In the genomic region with DNA sequence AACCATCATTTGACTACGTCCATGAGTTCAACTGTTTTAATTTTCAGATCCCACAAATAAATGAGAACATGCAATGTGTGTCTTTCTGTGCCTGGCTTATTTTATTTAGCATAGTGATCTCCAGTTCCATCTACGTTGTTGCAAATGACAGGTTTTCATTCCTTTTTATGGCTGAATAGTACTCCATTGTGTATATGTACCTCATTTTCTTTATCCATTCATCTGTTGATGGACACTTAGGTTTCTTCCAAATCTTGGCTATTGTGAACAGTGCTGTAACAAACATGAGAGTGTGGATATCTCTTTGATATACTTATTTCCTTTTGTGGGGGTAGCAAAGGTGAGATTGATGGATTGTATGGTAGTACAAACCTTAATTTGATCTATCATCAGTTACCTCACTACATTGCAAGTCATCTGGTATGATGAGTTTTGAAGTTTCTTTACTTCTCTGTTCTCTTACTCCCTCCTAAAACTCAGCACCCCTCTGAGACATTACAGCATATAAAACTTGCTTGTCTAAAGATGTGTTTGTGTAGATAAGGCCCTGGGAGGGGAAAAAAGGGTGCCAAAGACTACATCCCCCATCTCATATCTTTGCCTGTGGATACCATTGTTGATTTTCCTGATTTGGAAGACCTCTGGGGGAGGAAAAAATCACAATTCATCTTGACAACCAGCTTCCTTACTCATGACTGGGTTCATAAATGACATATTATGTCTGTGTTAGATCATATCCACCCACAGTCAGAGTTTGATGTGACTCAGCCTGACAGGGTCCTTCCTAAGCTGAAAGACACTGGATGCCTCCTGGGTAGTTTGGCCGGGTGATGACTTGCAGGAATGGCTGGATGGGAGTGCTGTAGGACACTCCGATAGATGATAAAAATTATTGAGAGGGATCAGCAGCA, we compare ENCODE assay signal across 1 cellular context.
TF ChIP-seq lines count a peak whose summit lies in the region.

No MANE protein-coding gene starts in this region.

TF ChIP-seq in K562, 482 proteins besides CTCF, POLR2A, EP300 and RAD21 (continued from another document and continues in another):
- TF ChIP-seq, protein P1, sequence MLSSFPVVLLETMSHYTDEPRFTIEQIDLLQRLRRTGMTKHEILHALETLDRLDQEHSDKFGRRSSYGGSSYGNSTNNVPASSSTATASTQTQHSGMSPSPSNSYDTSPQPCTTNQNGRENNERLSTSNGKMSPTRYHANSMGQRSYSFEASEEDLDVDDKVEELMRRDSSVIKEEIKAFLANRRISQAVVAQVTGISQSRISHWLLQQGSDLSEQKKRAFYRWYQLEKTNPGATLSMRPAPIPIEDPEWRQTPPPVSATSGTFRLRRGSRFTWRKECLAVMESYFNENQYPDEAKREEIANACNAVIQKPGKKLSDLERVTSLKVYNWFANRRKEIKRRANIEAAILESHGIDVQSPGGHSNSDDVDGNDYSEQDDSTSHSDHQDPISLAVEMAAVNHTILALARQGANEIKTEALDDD (IDR thresholded peaks at IDR 0.05) = peak; percentile 59; the same call in 1 of the 2 replicates
- TF ChIP-seq NCOA2 (IDR thresholded peaks at IDR 0.05; ENCODE audit: partially characterized antibody in 2 of 2) (peak in 1 of 2 experiments; percentile 83), JUND (IDR thresholded peaks at IDR 0.05; ENCODE audit: borderline replicate concordance, low read depth, low read length) (peak; percentile 79), JUND (tag; IDR thresholded peaks at IDR 0.05; ENCODE audit: borderline replicate concordance, low read depth, low read length) (peak; percentile 76; the same call in 2 of the 3 replicates), NEUROD1 (IDR thresholded peaks at IDR 0.05; ENCODE audit: borderline replicate concordance, low read depth, low read length, partially characterized antibody) (peak; percentile 27), MEIS2 (IDR thresholded peaks at IDR 0.05; ENCODE audit: partially characterized antibody) (peak; percentile 98), SOX6 (IDR thresholded peaks at IDR 0.05) (peak; percentile 97), RCOR1 (IDR thresholded peaks at IDR 0.05; ENCODE audit: borderline replicate concordance in 1 of 2, low read depth in 2 of 2, low read length in 2 of 2) (peak in 1 of 2 experiments; percentile 78; a peak in 2 of 4 replicates), FOXA3 (CRISPR knock-in tag; conservative IDR thresholded peaks at IDR 0.05 in 1 of 2, IDR thresholded peaks at IDR 0.05 in 1 of 2) (peak in 1 of 2 experiments; percentile 61; a peak in 1 of 4 replicates), ZNF436 (CRISPR knock-in tag; IDR thresholded peaks at IDR 0.05) (no peak), NCOR1 (IDR thresholded peaks at IDR 0.05) (peak; percentile 76), ZNF444 (CRISPR knock-in tag; IDR thresholded peaks at IDR 0.05) (0 out of 2 replicates have a peak, but pooled peaks have one; percentile 15), SMAD3 (CRISPR knock-in tag; conservative IDR thresholded peaks at IDR 0.05) (0 out of 2 replicates have a peak, but pooled peaks have one; percentile 32), CTBP1 (IDR thresholded peaks at IDR 0.05; ENCODE audit: borderline replicate concordance) (peak; percentile 79), MAFG (tag; conservative IDR thresholded peaks at IDR 0.05) (peak; percentile 93), NFIC (IDR thresholded peaks at IDR 0.05) (peak; percentile 30; the same call in 1 of the 2 replicates), HNRNPUL1 (IDR thresholded peaks at IDR 0.05; ENCODE audit: low read length) (no peak), ZNF551 (CRISPR knock-in tag; IDR thresholded peaks at IDR 0.05) (no peak), ATF7 (IDR thresholded peaks at IDR 0.05) (peak; percentile 70), C11orf30 (IDR thresholded peaks at IDR 0.05; ENCODE audit: low read depth) (peak; percentile 89), NR2C1 (IDR thresholded peaks at IDR 0.05) (no peak), NR2C1 (tag; IDR thresholded peaks at IDR 0.05) (0 out of 2 replicates have a peak, but pooled peaks have one; percentile 9), HDAC1 (IDR thresholded peaks at IDR 0.05) (peak in 1 of 2 experiments; percentile 71; a peak in 2 of 4 replicates), ADNP (tag; IDR thresholded peaks at IDR 0.05) (peak; percentile 78), TAL1 (IDR thresholded peaks at IDR 0.05) (peak; percentile 51), MEF2D (tag; conservative IDR thresholded peaks at IDR 0.05; ENCODE audit: low read depth) (peak; percentile 81), RNF2 (IDR thresholded peaks at IDR 0.05) (peak; percentile 16; the same call in 1 of the 2 replicates), MAFF (IDR thresholded peaks at IDR 0.05; ENCODE audit: low read length) (peak; percentile 67; the same call in 1 of the 2 replicates), CBFA2T2 (conservative IDR thresholded peaks at IDR 0.05) (peak; percentile 75)
- TF ChIP-seq, protein P2, sequence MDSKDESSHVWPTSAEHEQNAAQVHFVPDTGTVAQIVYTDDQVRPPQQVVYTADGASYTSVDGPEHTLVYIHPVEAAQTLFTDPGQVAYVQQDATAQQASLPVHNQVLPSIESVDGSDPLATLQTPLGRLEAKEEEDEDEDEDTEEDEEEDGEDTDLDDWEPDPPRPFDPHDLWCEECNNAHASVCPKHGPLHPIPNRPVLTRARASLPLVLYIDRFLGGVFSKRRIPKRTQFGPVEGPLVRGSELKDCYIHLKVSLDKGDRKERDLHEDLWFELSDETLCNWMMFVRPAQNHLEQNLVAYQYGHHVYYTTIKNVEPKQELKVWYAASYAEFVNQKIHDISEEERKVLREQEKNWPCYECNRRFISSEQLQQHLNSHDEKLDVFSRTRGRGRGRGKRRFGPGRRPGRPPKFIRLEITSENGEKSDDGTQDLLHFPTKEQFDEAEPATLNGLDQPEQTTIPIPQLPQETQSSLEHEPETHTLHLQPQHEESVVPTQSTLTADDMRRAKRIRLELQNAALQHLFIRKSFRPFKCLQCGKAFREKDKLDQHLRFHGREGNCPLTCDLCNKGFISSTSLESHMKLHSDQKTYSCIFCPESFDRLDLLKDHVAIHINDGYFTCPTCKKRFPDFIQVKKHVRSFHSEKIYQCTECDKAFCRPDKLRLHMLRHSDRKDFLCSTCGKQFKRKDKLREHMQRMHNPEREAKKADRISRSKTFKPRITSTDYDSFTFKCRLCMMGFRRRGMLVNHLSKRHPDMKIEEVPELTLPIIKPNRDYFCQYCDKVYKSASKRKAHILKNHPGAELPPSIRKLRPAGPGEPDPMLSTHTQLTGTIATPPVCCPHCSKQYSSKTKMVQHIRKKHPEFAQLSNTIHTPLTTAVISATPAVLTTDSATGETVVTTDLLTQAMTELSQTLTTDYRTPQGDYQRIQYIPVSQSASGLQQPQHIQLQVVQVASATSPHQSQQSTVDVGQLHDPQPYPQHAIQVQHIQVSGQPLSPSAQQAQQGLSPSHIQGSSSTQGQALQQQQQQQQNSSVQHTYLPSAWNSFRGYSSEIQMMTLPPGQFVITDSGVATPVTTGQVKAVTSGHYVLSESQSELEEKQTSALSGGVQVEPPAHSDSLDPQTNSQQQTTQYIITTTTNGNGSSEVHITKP (IDR thresholded peaks at IDR 0.05; ENCODE audit: partially characterized antibody) = peak; percentile 31
- TF ChIP-seq, protein P3, sequence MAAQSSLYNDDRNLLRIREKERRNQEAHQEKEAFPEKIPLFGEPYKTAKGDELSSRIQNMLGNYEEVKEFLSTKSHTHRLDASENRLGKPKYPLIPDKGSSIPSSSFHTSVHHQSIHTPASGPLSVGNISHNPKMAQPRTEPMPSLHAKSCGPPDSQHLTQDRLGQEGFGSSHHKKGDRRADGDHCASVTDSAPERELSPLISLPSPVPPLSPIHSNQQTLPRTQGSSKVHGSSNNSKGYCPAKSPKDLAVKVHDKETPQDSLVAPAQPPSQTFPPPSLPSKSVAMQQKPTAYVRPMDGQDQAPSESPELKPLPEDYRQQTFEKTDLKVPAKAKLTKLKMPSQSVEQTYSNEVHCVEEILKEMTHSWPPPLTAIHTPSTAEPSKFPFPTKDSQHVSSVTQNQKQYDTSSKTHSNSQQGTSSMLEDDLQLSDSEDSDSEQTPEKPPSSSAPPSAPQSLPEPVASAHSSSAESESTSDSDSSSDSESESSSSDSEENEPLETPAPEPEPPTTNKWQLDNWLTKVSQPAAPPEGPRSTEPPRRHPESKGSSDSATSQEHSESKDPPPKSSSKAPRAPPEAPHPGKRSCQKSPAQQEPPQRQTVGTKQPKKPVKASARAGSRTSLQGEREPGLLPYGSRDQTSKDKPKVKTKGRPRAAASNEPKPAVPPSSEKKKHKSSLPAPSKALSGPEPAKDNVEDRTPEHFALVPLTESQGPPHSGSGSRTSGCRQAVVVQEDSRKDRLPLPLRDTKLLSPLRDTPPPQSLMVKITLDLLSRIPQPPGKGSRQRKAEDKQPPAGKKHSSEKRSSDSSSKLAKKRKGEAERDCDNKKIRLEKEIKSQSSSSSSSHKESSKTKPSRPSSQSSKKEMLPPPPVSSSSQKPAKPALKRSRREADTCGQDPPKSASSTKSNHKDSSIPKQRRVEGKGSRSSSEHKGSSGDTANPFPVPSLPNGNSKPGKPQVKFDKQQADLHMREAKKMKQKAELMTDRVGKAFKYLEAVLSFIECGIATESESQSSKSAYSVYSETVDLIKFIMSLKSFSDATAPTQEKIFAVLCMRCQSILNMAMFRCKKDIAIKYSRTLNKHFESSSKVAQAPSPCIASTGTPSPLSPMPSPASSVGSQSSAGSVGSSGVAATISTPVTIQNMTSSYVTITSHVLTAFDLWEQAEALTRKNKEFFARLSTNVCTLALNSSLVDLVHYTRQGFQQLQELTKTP (IDR thresholded peaks at IDR 0.05; ENCODE audit: low read depth in 1 of 2, partially characterized antibody in 2 of 2) = peak in 1 of 2 experiments; percentile 26
- TF ChIP-seq, protein P4, sequence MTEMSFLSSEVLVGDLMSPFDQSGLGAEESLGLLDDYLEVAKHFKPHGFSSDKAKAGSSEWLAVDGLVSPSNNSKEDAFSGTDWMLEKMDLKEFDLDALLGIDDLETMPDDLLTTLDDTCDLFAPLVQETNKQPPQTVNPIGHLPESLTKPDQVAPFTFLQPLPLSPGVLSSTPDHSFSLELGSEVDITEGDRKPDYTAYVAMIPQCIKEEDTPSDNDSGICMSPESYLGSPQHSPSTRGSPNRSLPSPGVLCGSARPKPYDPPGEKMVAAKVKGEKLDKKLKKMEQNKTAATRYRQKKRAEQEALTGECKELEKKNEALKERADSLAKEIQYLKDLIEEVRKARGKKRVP (CRISPR knock-in tag; IDR thresholded peaks at IDR 0.05) = peak; percentile 23; the same call in 1 of the 2 replicates
- TF ChIP-seq, protein P5, sequence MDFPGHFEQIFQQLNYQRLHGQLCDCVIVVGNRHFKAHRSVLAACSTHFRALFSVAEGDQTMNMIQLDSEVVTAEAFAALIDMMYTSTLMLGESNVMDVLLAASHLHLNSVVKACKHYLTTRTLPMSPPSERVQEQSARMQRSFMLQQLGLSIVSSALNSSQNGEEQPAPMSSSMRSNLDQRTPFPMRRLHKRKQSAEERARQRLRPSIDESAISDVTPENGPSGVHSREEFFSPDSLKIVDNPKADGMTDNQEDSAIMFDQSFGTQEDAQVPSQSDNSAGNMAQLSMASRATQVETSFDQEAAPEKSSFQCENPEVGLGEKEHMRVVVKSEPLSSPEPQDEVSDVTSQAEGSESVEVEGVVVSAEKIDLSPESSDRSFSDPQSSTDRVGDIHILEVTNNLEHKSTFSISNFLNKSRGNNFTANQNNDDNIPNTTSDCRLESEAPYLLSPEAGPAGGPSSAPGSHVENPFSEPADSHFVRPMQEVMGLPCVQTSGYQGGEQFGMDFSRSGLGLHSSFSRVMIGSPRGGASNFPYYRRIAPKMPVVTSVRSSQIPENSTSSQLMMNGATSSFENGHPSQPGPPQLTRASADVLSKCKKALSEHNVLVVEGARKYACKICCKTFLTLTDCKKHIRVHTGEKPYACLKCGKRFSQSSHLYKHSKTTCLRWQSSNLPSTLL (IDR thresholded peaks at IDR 0.05) = no peak
- TF ChIP-seq, protein P6, sequence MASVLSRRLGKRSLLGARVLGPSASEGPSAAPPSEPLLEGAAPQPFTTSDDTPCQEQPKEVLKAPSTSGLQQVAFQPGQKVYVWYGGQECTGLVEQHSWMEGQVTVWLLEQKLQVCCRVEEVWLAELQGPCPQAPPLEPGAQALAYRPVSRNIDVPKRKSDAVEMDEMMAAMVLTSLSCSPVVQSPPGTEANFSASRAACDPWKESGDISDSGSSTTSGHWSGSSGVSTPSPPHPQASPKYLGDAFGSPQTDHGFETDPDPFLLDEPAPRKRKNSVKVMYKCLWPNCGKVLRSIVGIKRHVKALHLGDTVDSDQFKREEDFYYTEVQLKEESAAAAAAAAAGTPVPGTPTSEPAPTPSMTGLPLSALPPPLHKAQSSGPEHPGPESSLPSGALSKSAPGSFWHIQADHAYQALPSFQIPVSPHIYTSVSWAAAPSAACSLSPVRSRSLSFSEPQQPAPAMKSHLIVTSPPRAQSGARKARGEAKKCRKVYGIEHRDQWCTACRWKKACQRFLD (CRISPR knock-in tag; IDR thresholded peaks at IDR 0.05) = 0 out of 2 replicates have a peak, but pooled peaks have one; percentile 37
- TF ChIP-seq, protein P7, sequence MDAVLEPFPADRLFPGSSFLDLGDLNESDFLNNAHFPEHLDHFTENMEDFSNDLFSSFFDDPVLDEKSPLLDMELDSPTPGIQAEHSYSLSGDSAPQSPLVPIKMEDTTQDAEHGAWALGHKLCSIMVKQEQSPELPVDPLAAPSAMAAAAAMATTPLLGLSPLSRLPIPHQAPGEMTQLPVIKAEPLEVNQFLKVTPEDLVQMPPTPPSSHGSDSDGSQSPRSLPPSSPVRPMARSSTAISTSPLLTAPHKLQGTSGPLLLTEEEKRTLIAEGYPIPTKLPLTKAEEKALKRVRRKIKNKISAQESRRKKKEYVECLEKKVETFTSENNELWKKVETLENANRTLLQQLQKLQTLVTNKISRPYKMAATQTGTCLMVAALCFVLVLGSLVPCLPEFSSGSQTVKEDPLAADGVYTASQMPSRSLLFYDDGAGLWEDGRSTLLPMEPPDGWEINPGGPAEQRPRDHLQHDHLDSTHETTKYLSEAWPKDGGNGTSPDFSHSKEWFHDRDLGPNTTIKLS (IDR thresholded peaks at IDR 0.05; ENCODE audit: borderline replicate concordance, low read depth) = 0 out of 2 replicates have a peak, but pooled peaks have one; percentile 17
